Comparison of ENCODE assay signal across 21 cellular contexts in the genomic region with DNA sequence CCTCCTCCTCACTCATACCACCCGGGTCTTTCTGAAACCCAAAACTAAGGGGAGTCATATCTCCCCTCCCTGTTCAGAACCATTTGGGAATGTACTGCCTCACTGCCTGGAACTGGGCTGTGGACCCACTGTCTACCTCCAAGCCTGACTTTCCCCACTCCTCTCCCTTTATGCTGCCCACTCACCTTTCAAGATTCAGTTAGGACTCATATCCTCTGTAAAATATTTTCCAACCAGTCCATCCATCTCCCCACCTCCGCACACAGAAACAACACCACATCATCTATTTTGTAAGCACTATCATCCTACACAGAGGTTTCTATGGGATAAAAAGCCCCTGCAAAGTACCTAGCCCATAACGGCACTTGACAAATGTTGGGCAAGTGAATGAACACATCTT.
DNase-seq lines count a peak whose midpoint lies in the region; ATAC-seq and TF ChIP-seq lines count a peak whose summit lies in the region.
"Had no signal": no experiment of that assay in that cellular context is flagged by ENCODE, and none has a peak within 500 bp of the region (broad histone marks: within the 10 kb centered on the region; RNA-seq: fewer than 3 reads in every experiment).

No MANE protein-coding gene starts in this region.

- H3K4me3 Mint-ChIP-seq in T-helper 1 cell treated with Interleukin-12 subunit alpha and Interleukin-12 subunit beta and Interleukin-4 antibody, amounts not matched to agents 30 μg/mL and 1 μg/mL, for 36 hours: peak overlapping the region; percentile 45
- H3K4me3 Mint-ChIP-seq in activated naive CD8-positive, alpha-beta T cell: no peak overlapping the region
- H3K4me3 Mint-ChIP-seq in neural progenitor cell: no peak overlapping the region
- H3K4me3 Mint-ChIP-seq: B cell had no signal

- TF ChIP-seq CTCF in neural progenitor cell (IDR thresholded peaks at IDR 0.05): no peak

- H3K27me3 ChIP-seq in neural progenitor cell: no peaks in the 10 kb centered on the region
- H3K27me3 ChIP-seq: breast epithelium, spleen, upper lobe of right lung had no signal

- H4K20me1 ChIP-seq in neural progenitor cell (ENCODE audit: low read depth): no peaks in the 10 kb centered on the region

- H3K27ac ChIP-seq in KOPT-K1 (ENCODE audit: low read depth, low read length, poor library complexity, severe bottlenecking): peak overlapping the region; percentile 80
- H3K27ac ChIP-seq in neural progenitor cell: no peak overlapping the region
- H3K27ac ChIP-seq: breast epithelium, SK-N-MC, upper lobe of right lung had no signal

- H3K27me3 Mint-ChIP-seq in T-helper 1 cell treated with Interleukin-12 subunit alpha and Interleukin-12 subunit beta and Interleukin-4 antibody, amounts not matched to agents 30 μg/mL and 1 μg/mL, for 36 hours (ENCODE audit: low read depth): peaks cover 31% of the 10 kb centered on the region
- H3K27me3 Mint-ChIP-seq in activated naive CD8-positive, alpha-beta T cell: peaks cover 4% of the 10 kb centered on the region
- no peaks in the 10 kb centered on the region for H3K27me3 Mint-ChIP-seq in neural progenitor cell (ENCODE audit: insufficient read depth, low read depth)

- no peaks in the 10 kb centered on the region for H3K4me1 ChIP-seq in neural progenitor cell
- H3K4me1 ChIP-seq: breast epithelium, upper lobe of right lung had no signal

- H3K4me1 Mint-ChIP-seq in T-helper 1 cell treated with Interleukin-12 subunit alpha and Interleukin-12 subunit beta and Interleukin-4 antibody, amounts not matched to agents 30 μg/mL and 1 μg/mL, for 36 hours (ENCODE audit: low read depth): peaks cover 28% of the 10 kb centered on the region
- peaks cover 19% of the 10 kb centered on the region for H3K4me1 Mint-ChIP-seq in activated naive CD8-positive, alpha-beta T cell (ENCODE audit: low read depth)
- no peaks in the 10 kb centered on the region for H3K4me1 Mint-ChIP-seq in neural progenitor cell
- H3K4me1 Mint-ChIP-seq: B cell had no signal

- H3K9me3 Mint-ChIP-seq in T-helper 1 cell treated with Interleukin-12 subunit alpha and Interleukin-12 subunit beta and Interleukin-4 antibody, amounts not matched to agents 30 μg/mL and 1 μg/mL, for 36 hours: peaks cover 45% of the 10 kb centered on the region
- H3K9me3 Mint-ChIP-seq in activated naive CD8-positive, alpha-beta T cell (ENCODE audit: low read depth): peaks cover 13% of the 10 kb centered on the region
- peaks cover 32% of the 10 kb centered on the region for H3K9me3 Mint-ChIP-seq in neural progenitor cell

- no peaks in the 10 kb centered on the region for H3K79me2 ChIP-seq in neural progenitor cell (ENCODE audit: low read depth)

- no peaks in the 10 kb centered on the region for H3F3A ChIP-seq in neural progenitor cell (ENCODE audit: low read depth)

- H3K9me3 ChIP-seq in KOPT-K1 (ENCODE audit: insufficient read depth, low read length, poor library complexity, severe bottlenecking): peaks cover 27% of the 10 kb centered on the region
- peaks cover 4% of the 10 kb centered on the region for H3K9me3 ChIP-seq in neural progenitor cell (ENCODE audit: low read depth)
- H3K9me3 ChIP-seq: upper lobe of right lung had no signal

- no peak overlapping the region for H3K4me3 ChIP-seq in neural progenitor cell
- H3K4me3 ChIP-seq: breast epithelium, mucosa of descending colon, SK-N-MC, spleen, upper lobe of right lung had no signal

- in situ Hi-C loops in ACHN (cut with HindIII; ENCODE audit: low pct_ligation_motif_present, low pct_unique_long_range_greater_than_20kb, low sequenced_read_pairs): no loop called here

- DNase-seq in T-helper 1 cell: no peak
- DNase-seq in neural progenitor cell (ENCODE audit: low spot score): no peak
- no peak for DNase-seq in GF-D8 (lab: John Stamatoyannopoulos, UW)
- no peak for DNase-seq in ACHN
- DNase-seq: 8988T; activated CD8-positive, alpha-beta memory T cell treated with anti-CD3 and anti-CD28 coated beads, Interleukin-2, amount 50 U/mL, for 48 hours; mucosa of descending colon; NCI-H1930; NCI-H446; nucleus accumbens; retina; spleen; stimulated activated CD4-positive, alpha-beta T cell treated with anti-CD3 and anti-CD28 coated beads, Interleukin-4, amount 100 ng/mL, for 24 hours; upper lobe of right lung had no signal

- peak overlapping the region; percentile 88 for H3K27ac Mint-ChIP-seq in T-helper 1 cell treated with Interleukin-12 subunit alpha and Interleukin-12 subunit beta and Interleukin-4 antibody, amounts not matched to agents 30 μg/mL and 1 μg/mL, for 36 hours
- H3K27ac Mint-ChIP-seq in activated naive CD8-positive, alpha-beta T cell: peak overlapping the region; percentile 69
- H3K27ac Mint-ChIP-seq in neural progenitor cell: no peak overlapping the region
- H3K27ac Mint-ChIP-seq: B cell had no signal

- peaks cover 41% of the 10 kb centered on the region for H3K36me3 Mint-ChIP-seq in T-helper 1 cell treated with Interleukin-12 subunit alpha and Interleukin-12 subunit beta and Interleukin-4 antibody, amounts not matched to agents 30 μg/mL and 1 μg/mL, for 36 hours (ENCODE audit: low read depth)
- peaks cover 15% of the 10 kb centered on the region for H3K36me3 Mint-ChIP-seq in activated naive CD8-positive, alpha-beta T cell
- H3K36me3 Mint-ChIP-seq in neural progenitor cell: peaks cover 4% of the 10 kb centered on the region

- H3K9ac ChIP-seq in neural progenitor cell: no peak overlapping the region

- peak overlapping the region; percentile 79 for H2AFZ ChIP-seq in neural progenitor cell (replicated peaks)

- no peak for ATAC-seq in HG02840 (IDR thresholded peaks at IDR 0.05; ENCODE audit: low FRiP score, unreplicated experiment)
- ATAC-seq: mucosa of descending colon had no signal

- H3K4me2 ChIP-seq in neural progenitor cell: no peak overlapping the region

- H3K36me3 ChIP-seq in KOPT-K1 (ENCODE audit: insufficient read depth, low read length): no peaks in the 10 kb centered on the region
- no peaks in the 10 kb centered on the region for H3K36me3 ChIP-seq in neural progenitor cell
- H3K36me3 ChIP-seq: breast epithelium, spleen, upper lobe of right lung had no signal
